ENCODE assay signal across 23 cellular contexts in genomic region chr12:12121022-12121421, GRCh38. TPM values are rescaled to one million over a fixed set of nuclear protein-coding genes. Genes with fewer than 3 reads are reported as not detected.
DNase-seq lines count a peak whose midpoint lies in the region; ATAC-seq, FAIRE-seq and TF ChIP-seq lines count a peak whose summit lies in the region.
"Had no signal": no experiment of that assay in that cellular context is flagged by ENCODE, and none has a peak within 500 bp of the region (broad histone marks: within the 10 kb centered on the region; RNA-seq: fewer than 3 reads in every experiment).

No MANE protein-coding gene starts in this region.

- H4K20me1 ChIP-seq in GM23338 (replicated peaks; ENCODE audit: insufficient read depth), result no peaks in the 10 kb centered on the region

- peak; percentile 88 for FAIRE-seq in urothelium cell line (lab: Jason Lieb, UNC)
- FAIRE-seq: GM12878, H54, HepG2 had no signal

- DNase-seq in GM23338 (ENCODE audit: low spot score) (no peak), NCI-H526 treated with DMSO at 0.1 percent for 48 hours (lab: John Stamatoyannopoulos, UW) (peak; percentile 64), head of caudate nucleus (peak in 27 of 42 donors; percentile 3 to 77 (median 26)), urothelium cell line (ENCODE audit: low spot score) (no peak), GOT3 (lab: John Stamatoyannopoulos, UW) (no peak), NCI-H446 treated with DMSO at 0.1 percent for 48 hours (lab: John Stamatoyannopoulos, UW) (no peak)
- DNase-seq: C1 segment of cervical spinal cord; Caco-2; CD8-positive, alpha-beta T cell; GDM1; Karpas-422; NCI-H1092 treated with DMSO at 0.1 percent for 48 hours; NCI-H1436 treated with DMSO at 0.1 percent for 48 hours; NCI-H187 treated with DMSO at 0.1 percent for 48 hours; NCI-H524 treated with DMSO at 0.1 percent for 48 hours; SIG-M5 had no signal

- H3K9me3 Mint-ChIP-seq in GM23338, result no peaks in the 10 kb centered on the region
- H3K9me3 Mint-ChIP-seq: CD8-positive, alpha-beta T cell had no signal

- H3F3A ChIP-seq in GM23338 (replicated peaks; ENCODE audit: low read depth), result no peaks in the 10 kb centered on the region

- H3K4me3 ChIP-seq in GM23338, result no peak overlapping the region
- H3K4me3 ChIP-seq: GM12878, SK-N-MC had no signal

- 0 out of 2 replicates have a peak overlapping the region, but pooled peaks have one; percentile 27 for H3K27ac Mint-ChIP-seq in GM23338
- H3K27ac Mint-ChIP-seq: CD8-positive, alpha-beta T cell had no signal

- no peaks in the 10 kb centered on the region for H3K9me2 ChIP-seq in GM23338 (ENCODE audit: insufficient read depth)

- no peaks in the 10 kb centered on the region for H3K27me3 ChIP-seq in GM23338 (ENCODE audit: insufficient read depth)

- ATAC-seq in GM23338 (no peak), GM18519 (IDR thresholded peaks at IDR 0.05; ENCODE audit: low FRiP score, unreplicated experiment) (no peak)
- ATAC-seq: CD8-positive, alpha-beta T cell; GM12878; HepG2 had no signal

- TF ChIP-seq CTCF in GM23338 (conservative IDR thresholded peaks at IDR 0.05; ENCODE audit: low read depth in 2 of 2), result no peak

- intact Hi-C loops in head of caudate nucleus (cut with DNase I), result no loop called here

- peaks cover 51% of the 10 kb centered on the region for H3K36me3 Mint-ChIP-seq in GM23338 (ENCODE audit: low read depth)

- no peak overlapping the region for H3K4me2 ChIP-seq in GM23338

- H3K4me1 Mint-ChIP-seq in GM23338, result no peaks in the 10 kb centered on the region

- no peak overlapping the region for H3K27ac ChIP-seq in GM23338 (ENCODE audit: low read depth)
- H3K27ac ChIP-seq: SK-N-MC had no signal

- no peak overlapping the region for H2AFZ ChIP-seq in GM23338

- H3K27me3 Mint-ChIP-seq in GM23338 (ENCODE audit: insufficient read depth, low read depth, poor library complexity), result peaks cover 4% of the 10 kb centered on the region

- H3K79me2 ChIP-seq in GM23338 (replicated peaks; ENCODE audit: insufficient read depth), result no peaks in the 10 kb centered on the region

- H3K36me3 ChIP-seq in GM23338 (ENCODE audit: insufficient read depth), result peaks cover 26% of the 10 kb centered on the region

- H3K4me1 ChIP-seq in GM23338 (ENCODE audit: insufficient read depth), result no peaks in the 10 kb centered on the region

- no peak overlapping the region for H3K4me3 Mint-ChIP-seq in GM23338
- H3K4me3 Mint-ChIP-seq: CD8-positive, alpha-beta T cell had no signal

TF ChIP-seq in GM23338, 12 proteins besides CTCF, POLR2A, EP300 and RAD21 (continues in another document):
- no peak for TF ChIP-seq EZH2phosphoT487 (IDR thresholded peaks at IDR 0.05; ENCODE audit: unreplicated experiment)
- TF ChIP-seq EZH2 (IDR thresholded peaks at IDR 0.05; ENCODE audit: low read depth, unreplicated experiment), result no peak
- no peak for TF ChIP-seq POLR2AphosphoS5 (IDR thresholded peaks at IDR 0.05; ENCODE audit: low read depth)
- no peak for TF ChIP-seq ETS1 (IDR thresholded peaks at IDR 0.05)
- TF ChIP-seq ZNF114 (CRISPR knock-in tag; IDR thresholded peaks at IDR 0.05), result no peak
- TF ChIP-seq ZNF462 (CRISPR knock-in tag; IDR thresholded peaks at IDR 0.05), result no peak
- no peak for TF ChIP-seq JUNB (IDR thresholded peaks at IDR 0.05; ENCODE audit: unreplicated experiment)
- no peak for TF ChIP-seq CREB1 (CRISPR knock-in tag; IDR thresholded peaks at IDR 0.05; ENCODE audit: low read depth)
- no peak for TF ChIP-seq NANOG (IDR thresholded peaks at IDR 0.05; ENCODE audit: borderline replicate concordance)
- TF ChIP-seq STAT1 (IDR thresholded peaks at IDR 0.05; ENCODE audit: unreplicated experiment), result no peak
- no peak for TF ChIP-seq ZNF331 (CRISPR knock-in tag; IDR thresholded peaks at IDR 0.05; ENCODE audit: low read depth)

RNA-seq across cellular contexts. Expression of gene BCL2L14, which starts 50.3 kb away (rescaled TPM):
- total RNA-seq in GM23338 (2014; rRNA removed; shearing (Covaris generic)), result 2.7 and 3.9 TPM in 2 replicates
- 1.2 and 2.1 TPM in 2 replicates for polyA plus RNA-seq in GM23338 (2016; fragmentation: Nextera tagmentation; extraction: Ambion mirVana)
- total RNA-seq: A673, HT1080 had no signal
- polyA plus RNA-seq: HepG2 had no signal

Comparison
In these comparisons a context has a peak if more than half of its experiments do, and no peak if none do; other contexts are left out.
1. DNase-seq: peak in NCI-H526 treated with DMSO at 0.1 percent for 48 hours (single experiment) and head of caudate nucleus (27 of 42); none in GM23338 (single experiment), urothelium cell line (single experiment), GOT3 (single experiment) and NCI-H446 treated with DMSO at 0.1 percent for 48 hours (single experiment).